Comparison of ENCODE assay signal across 8 cellular contexts in genomic region chr4:152590179-152591031, GRCh38. TPM values are rescaled to one million over a fixed set of nuclear protein-coding genes. Genes with fewer than 3 reads are reported as not detected.
DNase-seq lines count a peak whose midpoint lies in the region; ATAC-seq and TF ChIP-seq lines count a peak whose summit lies in the region.

No MANE protein-coding gene starts in this region.

- no peak for ATAC-seq in HG02938 (IDR thresholded peaks at IDR 0.05; ENCODE audit: unreplicated experiment)

- H3K27me3 Mint-ChIP-seq in brain (no peaks in the 10 kb centered on the region), nephron (ENCODE audit: low read depth) (peaks cover 4% of the 10 kb centered on the region)

- DNase-seq in DMS79 (lab: John Stamatoyannopoulos, UW) (peak; percentile 71), NCI-H2029 treated with DMSO at 0.1 percent for 48 hours (lab: John Stamatoyannopoulos, UW) (peak; percentile 82), dermis blood vessel endothelial cell (no peak), pons (ENCODE audit: low spot score) (no peak)
- DNase-seq in activated CD4-positive, CD25-positive, alpha-beta regulatory T cell treated with anti-CD3 and anti-CD28 coated beads, Interleukin-2, amount 50 U/mL, for 72 hours: no peak

- H3K36me3 Mint-ChIP-seq in brain: no peaks in the 10 kb centered on the region
- no peaks in the 10 kb centered on the region for H3K36me3 Mint-ChIP-seq in nephron (ENCODE audit: low read depth)

- peaks cover 0 to 12% (median 6%) of the 10 kb centered on the region in 5 experiments for H3K9me3 Mint-ChIP-seq in brain
- peaks cover 6% of the 10 kb centered on the region for H3K9me3 Mint-ChIP-seq in nephron

- peaks cover 41% of the 10 kb centered on the region for H3K4me1 Mint-ChIP-seq in brain
- H3K4me1 Mint-ChIP-seq in nephron: peaks cover 29% of the 10 kb centered on the region

- TF ChIP-seq CTCF in brain (conservative IDR thresholded peaks at IDR 0.05) (no peak), nephron (IDR thresholded peaks at IDR 0.05; ENCODE audit: unreplicated experiment in 3 of 3) (no peak)

- H3K4me3 Mint-ChIP-seq in brain (peak overlapping the region; percentile 3 to 74 (median 42)), nephron (peak overlapping the region in 2 of 3 experiments; percentile 7 to 38)

- peak overlapping the region; percentile 12 to 72 (median 54) for H3K27ac Mint-ChIP-seq in brain
- H3K27ac Mint-ChIP-seq in nephron: peak overlapping the region; percentile 59 to 79 (median 73)

RNA-seq across cellular contexts. Expression of gene FBXW7, which starts 54.5 kb away (rescaled TPM):
- polyA plus RNA-seq in brain (ENCODE audit: insufficient read depth, low read depth, low replicate concordance): 10.3 TPM
- total RNA-seq in dermis blood vessel endothelial cell: 64.9 and 105 TPM in 2 replicates

Comparison
In these comparisons a context has a peak if more than half of its experiments do, and no peak if none do; other contexts are left out.
1. DNase-seq: peak in DMS79 (single experiment) and NCI-H2029 treated with DMSO at 0.1 percent for 48 hours (single experiment); none in dermis blood vessel endothelial cell (single experiment), activated CD4-positive, CD25-positive, alpha-beta regulatory T cell treated with anti-CD3 and anti-CD28 coated beads, Interleukin-2, amount 50 U/mL, for 72 hours (single experiment) and pons (single experiment).